ENCODE assay signal across 26 cellular contexts in the genomic region with DNA sequence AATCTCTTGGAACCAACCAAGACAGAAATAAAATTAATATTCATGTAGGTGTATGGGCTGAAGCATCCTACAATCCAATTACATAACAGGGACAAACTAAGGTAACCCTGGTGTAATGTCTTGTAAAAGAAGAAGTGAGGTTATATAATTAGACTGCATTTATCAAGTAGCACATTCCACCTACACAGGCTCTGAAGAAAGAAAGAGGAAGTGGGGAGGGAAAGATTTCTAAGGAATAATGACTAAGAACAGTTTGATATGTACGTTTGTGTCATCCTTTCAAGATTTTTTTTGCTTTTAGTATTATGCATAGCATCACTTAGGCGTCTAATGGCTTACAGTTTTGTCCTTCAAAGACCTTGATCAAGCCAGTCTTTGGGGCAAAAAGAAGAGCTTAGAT.
DNase-seq lines count a peak whose midpoint lies in the region; ATAC-seq, FAIRE-seq and TF ChIP-seq lines count a peak whose summit lies in the region.
"Had no signal": no experiment of that assay in that cellular context is flagged by ENCODE, and none has a peak within 500 bp of the region (broad histone marks: within the 10 kb centered on the region; RNA-seq: fewer than 3 reads in every experiment).

No MANE protein-coding gene starts in this region.

- no peak overlapping the region for H3K56ac ChIP-seq in H9 (ENCODE audit: insufficient read length, low read depth, low read length)

- SMC1A ChIA-PET in GM12878 (lab: Charles Lee; ENCODE audit: uncharacterized antibody, unreplicated experiment) = no interaction called here

- intact Hi-C loops in GM12878 (cut with micrococcal nuclease; ENCODE audit: unreplicated experiment) (no loop called here), sciatic nerve (cut with DNase I) (no loop called here)

- H3K36me3 Mint-ChIP-seq in activated T-cell treated with anti-CD3 and anti-CD28 coated beads, Interleukin-2, amount 50 U/mL, for 72 hours (ENCODE audit: insufficient read depth in 2 of 2) = peaks cover 0 to 2% of the 10 kb centered on the region in 2 donors
- no peaks in the 10 kb centered on the region for H3K36me3 Mint-ChIP-seq in H9 (ENCODE audit: insufficient read depth in 1 of 3, low read depth in 3 of 3)

- H3K9me3 ChIP-seq in GM12878 (replicated peaks; ENCODE audit: control insufficient read depth, insufficient read depth, low read length) (no peaks in the 10 kb centered on the region), H9 (ENCODE audit: control insufficient read depth, low read depth, low read length) (no peaks in the 10 kb centered on the region)
- H3K9me3 ChIP-seq: upper lobe of left lung had no signal

- no peak overlapping the region for H3K14ac ChIP-seq in H9 (ENCODE audit: insufficient read depth, low read length)

- no peaks in the 10 kb centered on the region for H3K27me3 ChIP-seq in GM12878 (replicated peaks in 1 of 2; ENCODE audit: control insufficient read depth in 2 of 2, insufficient read depth in 2 of 2, low read length in 1 of 2)
- H3K27me3 ChIP-seq in H9 (ENCODE audit: insufficient read depth, low read length) = no peaks in the 10 kb centered on the region
- H3K27me3 ChIP-seq: dorsolateral prefrontal cortex, upper lobe of left lung had no signal

- no peak overlapping the region for H4K8ac ChIP-seq in H9 (replicated peaks; ENCODE audit: insufficient read length, low read depth, low read length)

- H3K4me1 ChIP-seq in GM12878 (ENCODE audit: control insufficient read depth, insufficient read depth, low read length) = no peaks in the 10 kb centered on the region
- H3K4me1 ChIP-seq in H9 (ENCODE audit: insufficient read depth, low read length) = no peaks in the 10 kb centered on the region
- H3K4me1 ChIP-seq: upper lobe of left lung had no signal

- H3K23ac ChIP-seq in H9 (ENCODE audit: insufficient read length, low read depth, low read length) = no peak overlapping the region

- H4K20me1 ChIP-seq in GM12878 (ENCODE audit: control insufficient read depth, insufficient read depth) (no peaks in the 10 kb centered on the region), H9 (ENCODE audit: control insufficient read depth, insufficient read depth, insufficient read length) (no peaks in the 10 kb centered on the region)

- H3K36me3 ChIP-seq in GM12878 (ENCODE audit: control insufficient read depth in 2 of 2, insufficient read depth in 2 of 2, low read length in 1 of 2) = no peaks in the 10 kb centered on the region
- H3K36me3 ChIP-seq: upper lobe of left lung had no signal

- no peaks in the 10 kb centered on the region for H3K23me2 ChIP-seq in H9 (ENCODE audit: insufficient read length, low read depth, low read length, poor library complexity, severe bottlenecking)

- no peak overlapping the region for H4K91ac ChIP-seq in H9 (ENCODE audit: insufficient read length, low read depth, low read length)

- H2BK20ac ChIP-seq in H9 (ENCODE audit: low read depth, low read length, poor library complexity, severe bottlenecking) = no peak overlapping the region

- H2AFZ ChIP-seq in GM12878 (ENCODE audit: control insufficient read depth, low read depth, low read length) (no peak overlapping the region), H9 (ENCODE audit: low read length) (no peak overlapping the region)

- no peaks in the 10 kb centered on the region for H3K27me3 Mint-ChIP-seq in activated T-cell treated with anti-CD3 and anti-CD28 coated beads, Interleukin-2, amount 50 U/mL, for 72 hours (ENCODE audit: low read depth)
- H3K27me3 Mint-ChIP-seq in H9 (ENCODE audit: low read depth) = no peaks in the 10 kb centered on the region
- H3K27me3 Mint-ChIP-seq: central memory CD8-positive, alpha-beta T cell had no signal

- peak; percentile 33 to 47 for ATAC-seq in activated T-cell treated with anti-CD3 and anti-CD28 coated beads, Interleukin-2, amount 50 U/mL, for 72 hours (replicated peaks in 1 of 2)
- no peak for ATAC-seq in GM12878
- no peak for ATAC-seq in sciatic nerve
- ATAC-seq: HepG2 had no signal

- H3K27ac Mint-ChIP-seq in activated T-cell treated with anti-CD3 and anti-CD28 coated beads, Interleukin-2, amount 50 U/mL, for 72 hours = peak overlapping the region; percentile 66
- H3K27ac Mint-ChIP-seq in H9 = no peak overlapping the region
- H3K27ac Mint-ChIP-seq: T-helper 1 cell treated with Interleukin-12 subunit alpha and Interleukin-12 subunit beta and Interleukin-4 antibody, amounts not matched to agents 30 μg/mL and 1 μg/mL, for 36 hours had no signal

- WGBS in GM12878 (ENCODE audit: insufficient coverage, insufficient replicate concordance, low lambda C conversion rate, missing lambda C conversion rate) = 0% methylated on average over 2 of the region's 2 CpGs
- WGBS in H9 (ENCODE audit: extremely low coverage, insufficient read length, low lambda C conversion rate) = no CpG with 5 or more reads among the region's 2 CpGs

- no peak for TF ChIP-seq RAD21 in GM12878 (IDR thresholded peaks at IDR 0.05; ENCODE audit: insufficient read depth, low read depth, low read length)

- no peak overlapping the region for H2BK15ac ChIP-seq in H9 (ENCODE audit: low read depth, low read length)

- CTCF ChIA-PET in GM12878 (lab: Yijun Ruan, JAX) = interaction anchor here (0.6 kb wide), 1 partner anchor 749 kb away, joined by 3 read pairs; no protein-coding TSS in a partner anchor

- FAIRE-seq in GM12878 (lab: Jason Lieb, UNC) = no peak
- FAIRE-seq: HepG2 had no signal

- H3K4ac ChIP-seq in H9 (ENCODE audit: low read depth, low read length) = no peak overlapping the region

- H2AK5ac ChIP-seq in H9 (ENCODE audit: insufficient read length, low read length) = no peak overlapping the region

- in situ Hi-C loops in GM12878 (cut with MboI) = no loop called here

- H3K4me3 Mint-ChIP-seq in activated T-cell treated with anti-CD3 and anti-CD28 coated beads, Interleukin-2, amount 50 U/mL, for 72 hours = peak overlapping the region in 1 of 2 donors; percentile 69
- H3K4me3 Mint-ChIP-seq in H9 = no peak overlapping the region
- H3K4me3 Mint-ChIP-seq: central memory CD8-positive, alpha-beta T cell; T-helper 1 cell treated with Interleukin-12 subunit alpha and Interleukin-12 subunit beta and Interleukin-4 antibody, amounts not matched to agents 30 μg/mL and 1 μg/mL, for 36 hours had no signal

- TF ChIP-seq POLR2A in GM12878 (IDR thresholded peaks at IDR 0.05; ENCODE audit: low read depth, low read length) = no peak

- H3K79me2 ChIP-seq in GM12878 (ENCODE audit: control insufficient read depth, insufficient read depth, low read length) = no peaks in the 10 kb centered on the region
- H3K79me2 ChIP-seq in H9 (ENCODE audit: insufficient read depth, low read length) = no peaks in the 10 kb centered on the region

- H2BK5ac ChIP-seq in H9 (ENCODE audit: insufficient read length, low read length) = no peak overlapping the region

- H3K4me3 ChIP-seq in GM12878 = no peak overlapping the region
- H3K4me3 ChIP-seq: dorsolateral prefrontal cortex, upper lobe of left lung had no signal

- no peak overlapping the region for H2BK120ac ChIP-seq in H9 (ENCODE audit: low read depth, low read length, poor library complexity, severe bottlenecking)

- no peak overlapping the region for H3T11ph ChIP-seq in H9 (ENCODE audit: low read length)

- no TSS peak for BruUV-seq in GM12878 (replicated peaks; lab: Mats Ljungman, UMichigan)

- TF ChIP-seq EP300 in GM12878 (IDR thresholded peaks at IDR 0.05; ENCODE audit: borderline replicate concordance in 1 of 2, control insufficient read depth in 1 of 2, low read depth in 2 of 2, low read length in 2 of 2) = no peak

- no peak overlapping the region for H3K9ac ChIP-seq in GM12878 (ENCODE audit: control insufficient read depth, insufficient read depth, low read length)
- no peak overlapping the region for H3K9ac ChIP-seq in H9 (ENCODE audit: extremely low read depth, insufficient read length, low read length)

- no peaks in the 10 kb centered on the region for H3K79me1 ChIP-seq in H9 (ENCODE audit: insufficient read depth, low read depth, low read length, poor library complexity, severe bottlenecking)

- H3K9me3 Mint-ChIP-seq in activated T-cell treated with anti-CD3 and anti-CD28 coated beads, Interleukin-2, amount 50 U/mL, for 72 hours = no peaks in the 10 kb centered on the region
- peaks cover 0 to 2% of the 10 kb centered on the region in 2 experiments; a peak in 1 of 5 replicates for H3K9me3 Mint-ChIP-seq in H9
- H3K9me3 Mint-ChIP-seq: central memory CD8-positive, alpha-beta T cell; T-helper 1 cell treated with Interleukin-12 subunit alpha and Interleukin-12 subunit beta and Interleukin-4 antibody, amounts not matched to agents 30 μg/mL and 1 μg/mL, for 36 hours had no signal

- H3K4me2 ChIP-seq in GM12878 (ENCODE audit: control insufficient read depth, insufficient read depth) (no peak overlapping the region), H9 (ENCODE audit: insufficient read depth, insufficient read length, low read length) (no peak overlapping the region)

- RAD21 ChIA-PET in GM12878 (lab: Charles Lee; ENCODE audit: unreplicated experiment) = no interaction called here

- H3K18ac ChIP-seq in H9 (ENCODE audit: insufficient read length, low read depth, low read length) = no peak overlapping the region

- H3K27ac ChIP-seq in GM12878 (ENCODE audit: control insufficient read depth, insufficient read depth) = no peak overlapping the region
- no peak overlapping the region for H3K27ac ChIP-seq in H9 (ENCODE audit: insufficient read length, low read depth, low read length)
- H3K27ac ChIP-seq: C4-2B, upper lobe of left lung, VCaP had no signal

- TF ChIP-seq CTCF in GM12878 (IDR thresholded peaks at IDR 0.05 in 2 of 3, conservative IDR thresholded peaks at IDR 0.05 in 1 of 3; ENCODE audit: control insufficient read depth in 2 of 3, extremely low read depth in 1 of 3, insufficient read depth in 1 of 3, low read depth in 3 of 3, low read length in 3 of 3) (no peak), H9 (conservative IDR thresholded peaks at IDR 0.05) (no peak)

- POLR2A ChIA-PET in GM12878 (lab: Charles Lee) = no interaction called here

- H4K5ac ChIP-seq in H9 (ENCODE audit: insufficient read length, low read depth, low read length) = no peak overlapping the region

- peaks cover 50% of the 10 kb centered on the region for H3K4me1 Mint-ChIP-seq in activated T-cell treated with anti-CD3 and anti-CD28 coated beads, Interleukin-2, amount 50 U/mL, for 72 hours (ENCODE audit: low read depth)
- H3K4me1 Mint-ChIP-seq in H9 = no peaks in the 10 kb centered on the region

- no peak for DNase-seq in activated T-cell treated with anti-CD3 and anti-CD28 coated beads, Interleukin-2, amount 50 U/mL, for 72 hours
- no peak for DNase-seq in activated T-cell treated with anti-CD3 and anti-CD28 coated beads, Interleukin-2, amount 50 U/mL, for 48 hours
- DNase-seq in NOMO-1 treated with DMSO at 0.1 percent for 48 hours (lab: John Stamatoyannopoulos, UW; ENCODE audit: unreplicated experiment) (peak; percentile 91), GM12878 (ENCODE audit: low read depth, low spot score) (no peak), NCI-H1694 treated with DMSO at 0.1 percent for 48 hours (lab: John Stamatoyannopoulos, UW) (no peak), H9 (no peak), COLO829 (ENCODE audit: low spot score) (no peak), sciatic nerve (ENCODE audit: low spot score) (no peak)
- DNase-seq: activated CD4-positive, alpha-beta T cell treated with anti-CD3 and anti-CD28 coated beads, Interleukin-2, amount 50 U/mL, for 4 hours; activated naive CD4-positive, alpha-beta T cell treated with anti-CD3 and anti-CD28 coated beads, Interleukin-2, amount 50 U/mL, for 16 hours; anterior cingulate cortex; dorsolateral prefrontal cortex; GOT3; head of caudate nucleus; mesendoderm; NCI-H146; NCI-H2171; NCI-H524 treated with DMSO at 0.1 percent for 48 hours; Right ventricle myocardium superior; stimulated activated CD4-positive, alpha-beta T cell treated with anti-CD3 and anti-CD28 coated beads, Interleukin-2, amount 100 ng/mL, for 48 hours; upper lobe of left lung had no signal

- H2BK12ac ChIP-seq in H9 (ENCODE audit: insufficient read length, low read depth, low read length) = no peak overlapping the region

Comparison
In these comparisons a context has a peak if more than half of its experiments do, and no peak if none do; other contexts are left out.
1. ATAC-seq: peak in activated T-cell treated with anti-CD3 and anti-CD28 coated beads, Interleukin-2, amount 50 U/mL, for 72 hours (2 of 2); none in GM12878 (single experiment) and sciatic nerve (single experiment).